In genomic region chr20:36454664-36455427, GRCh38 we compare ENCODE assay signal across 10 cellular contexts.
A peak's percentile ranks its signal among the peaks of the same experiment; 100 is the strongest.
DNase-seq lines count a peak whose midpoint lies in the region; ATAC-seq and TF ChIP-seq lines count a peak whose summit lies in the region.
"Had no signal": no experiment of that assay in that cellular context is flagged by ENCODE, and none has a peak within 500 bp of the region (broad histone marks: within the 10 kb centered on the region; RNA-seq: fewer than 3 reads in every experiment).

No MANE protein-coding gene starts in this region.

- peaks cover under 1% of the 10 kb centered on the region for H3K9me3 Mint-ChIP-seq in MCF 10A (ENCODE audit: unreplicated experiment)
- peaks cover 1% of the 10 kb centered on the region for H3K9me3 Mint-ChIP-seq in activated CD4-positive, alpha-beta T cell treated with anti-CD3 and anti-CD28 coated beads, Interleukin-2, amount 10 ng/mL, durations not matched to agents 24 days and 14 days
- H3K9me3 Mint-ChIP-seq: natural killer cell treated with Interleukin-12 subunit alpha and Interleukin-12 subunit beta and Interleukin-15 and Interleukin-18, amount 100 ng/mL, for 72 hours had no signal

- peak overlapping the region; percentile 42 for H2AFZ ChIP-seq in neural cell (ENCODE audit: low read depth, low read length)

- no peak overlapping the region for H3K27ac Mint-ChIP-seq in MCF 10A (ENCODE audit: low read depth, unreplicated experiment)
- H3K27ac Mint-ChIP-seq in activated CD4-positive, alpha-beta T cell treated with anti-CD3 and anti-CD28 coated beads, Interleukin-2, amount 10 ng/mL, durations not matched to agents 24 days and 14 days, result no peak overlapping the region
- H3K27ac Mint-ChIP-seq: activated CD8-positive, alpha-beta T cell treated with anti-CD3 and anti-CD28 coated beads, Interleukin-2, amount 10 ng/mL, durations not matched to agents 7 days and 5 days had no signal

- CTCF ChIA-PET in MCF 10A (lab: Yijun Ruan, JAX), result interaction anchor here (0.6 to 1.2 kb wide), 3 partner anchors 15 to 248 kb away, joined by 3 to 4 read pairs (median 3); no protein-coding TSS in a partner anchor

- H3K27ac ChIP-seq in neural cell (ENCODE audit: low read length) (peak overlapping the region; percentile 44), WERI-Rb-1 (no peak overlapping the region)

- peak overlapping the region; percentile 59 for H3K9ac ChIP-seq in neural cell (ENCODE audit: low read length)

- peak; percentile 88 for ATAC-seq in Right ventricle myocardium superior (ENCODE audit: poor library complexity)
- no peak for ATAC-seq in HG03439 (IDR thresholded peaks at IDR 0.05; ENCODE audit: unreplicated experiment)
- ATAC-seq: activated CD8-positive, alpha-beta T cell treated with anti-CD3 and anti-CD28 coated beads, Interleukin-2, amount 10 ng/mL, durations not matched to agents 7 days and 5 days had no signal

- no peaks in the 10 kb centered on the region for H3K27me3 ChIP-seq in neural cell (ENCODE audit: insufficient read depth, low read depth, low read length)
- H3K27me3 ChIP-seq in WERI-Rb-1 (ENCODE audit: insufficient read depth, low read depth, severe bottlenecking), result no peaks in the 10 kb centered on the region

- H4K20me1 ChIP-seq in neural cell (ENCODE audit: insufficient read depth), result no peaks in the 10 kb centered on the region

- H3K9me3 ChIP-seq in neural cell (ENCODE audit: low read length) (no peaks in the 10 kb centered on the region), WERI-Rb-1 (ENCODE audit: severe bottlenecking) (peaks cover 2% of the 10 kb centered on the region)

- no peak overlapping the region for H3K4me2 ChIP-seq in neural cell (ENCODE audit: low read length)

- no peak for TF ChIP-seq CTCF in MCF 10A (IDR thresholded peaks at IDR 0.05; ENCODE audit: unreplicated experiment)
- TF ChIP-seq CTCF in neural cell (IDR thresholded peaks at IDR 0.05; ENCODE audit: poor library complexity, severe bottlenecking), result no peak
- TF ChIP-seq CTCF in WERI-Rb-1 (IDR thresholded peaks at IDR 0.05; ENCODE audit: low read depth, low read length), result no peak

- no TSS peak for BruUV-seq in MCF 10A (replicated peaks; lab: Mats Ljungman, UMichigan)

- POLR2A ChIA-PET in MCF 10A (lab: Yijun Ruan, JAX), result no interaction called here

- no peak overlapping the region for H3K4me3 Mint-ChIP-seq in MCF 10A (ENCODE audit: unreplicated experiment)
- H3K4me3 Mint-ChIP-seq in activated CD4-positive, alpha-beta T cell treated with anti-CD3 and anti-CD28 coated beads, Interleukin-2, amount 10 ng/mL, durations not matched to agents 24 days and 14 days, result no peak overlapping the region
- H3K4me3 Mint-ChIP-seq: activated CD8-positive, alpha-beta T cell treated with anti-CD3 and anti-CD28 coated beads, Interleukin-2, amount 10 ng/mL, durations not matched to agents 7 days and 5 days; natural killer cell treated with Interleukin-12 subunit alpha and Interleukin-12 subunit beta and Interleukin-15 and Interleukin-18, amount 100 ng/mL, for 72 hours had no signal

- DNase-seq in T47D (ENCODE audit: low read depth in 1 of 2, low spot score in 1 of 2) (peak; percentile 55 to 88), MCF 10A (ENCODE audit: unreplicated experiment) (no peak), Right ventricle myocardium superior (no peak), WERI-Rb-1 (no peak), dedifferentiated amniotic fluid mesenchymal stem cell (ENCODE audit: extremely low spot score) (no peak)
- DNase-seq in activated CD4-positive, alpha-beta T cell treated with anti-CD3 and anti-CD28 coated beads, Interleukin-2, amount 10 ng/mL, durations not matched to agents 24 days and 14 days, result no peak
- DNase-seq: activated CD8-positive, alpha-beta T cell treated with anti-CD3 and anti-CD28 coated beads, Interleukin-2, amount 10 ng/mL, durations not matched to agents 7 days and 5 days had no signal

- H3K36me3 Mint-ChIP-seq in MCF 10A (ENCODE audit: insufficient read depth, unreplicated experiment), result no peaks in the 10 kb centered on the region
- H3K36me3 Mint-ChIP-seq in activated CD4-positive, alpha-beta T cell treated with anti-CD3 and anti-CD28 coated beads, Interleukin-2, amount 10 ng/mL, durations not matched to agents 24 days and 14 days (ENCODE audit: low read depth), result no peaks in the 10 kb centered on the region
- H3K36me3 Mint-ChIP-seq: natural killer cell treated with Interleukin-12 subunit alpha and Interleukin-12 subunit beta and Interleukin-15 and Interleukin-18, amount 100 ng/mL, for 72 hours had no signal

- no peak for TF ChIP-seq EP300 in neural cell (conservative IDR thresholded peaks at IDR 0.05; ENCODE audit: poor library complexity, severe bottlenecking)

- intact Hi-C loops in MCF 10A (cut with micrococcal nuclease), result no loop called here
- intact Hi-C loops in Right ventricle myocardium superior (cut with DNase I), result no loop called here
- intact Hi-C loops in activated CD4-positive, alpha-beta T cell treated with anti-CD3 and anti-CD28 coated beads, Interleukin-2, amount 10 ng/mL, durations not matched to agents 24 days and 14 days (cut with micrococcal nuclease), result no loop called here

- H3F3A ChIP-seq in neural cell (ENCODE audit: insufficient read depth, low read length, poor library complexity, severe bottlenecking), result no peaks in the 10 kb centered on the region

- H3K36me3 ChIP-seq in neural cell (ENCODE audit: insufficient read depth, low read length), result no peaks in the 10 kb centered on the region
- no peaks in the 10 kb centered on the region for H3K36me3 ChIP-seq in WERI-Rb-1

- TF ChIP-seq RAD21 in neural cell (conservative IDR thresholded peaks at IDR 0.05), result no peak

- no peaks in the 10 kb centered on the region for H3K79me2 ChIP-seq in neural cell (replicated peaks; ENCODE audit: insufficient read depth, low read length)

- peaks cover 31% of the 10 kb centered on the region for H3K27me3 Mint-ChIP-seq in MCF 10A (ENCODE audit: insufficient read depth, unreplicated experiment)
- H3K27me3 Mint-ChIP-seq in activated CD4-positive, alpha-beta T cell treated with anti-CD3 and anti-CD28 coated beads, Interleukin-2, amount 10 ng/mL, durations not matched to agents 24 days and 14 days, result peaks cover 13% of the 10 kb centered on the region
- H3K27me3 Mint-ChIP-seq: natural killer cell treated with Interleukin-12 subunit alpha and Interleukin-12 subunit beta and Interleukin-15 and Interleukin-18, amount 100 ng/mL, for 72 hours had no signal

- in situ Hi-C loops in T47D (cut with HindIII; ENCODE audit: low pct_unique_long_range_greater_than_20kb, low sequenced_read_pairs), result no loop called here

- no peaks in the 10 kb centered on the region for H3K4me1 Mint-ChIP-seq in MCF 10A (ENCODE audit: insufficient read depth, unreplicated experiment)
- H3K4me1 Mint-ChIP-seq in activated CD4-positive, alpha-beta T cell treated with anti-CD3 and anti-CD28 coated beads, Interleukin-2, amount 10 ng/mL, durations not matched to agents 24 days and 14 days, result no peaks in the 10 kb centered on the region

- no peaks in the 10 kb centered on the region for H3K9me2 ChIP-seq in neural cell (ENCODE audit: insufficient read depth, low read length)

- H3K4me3 ChIP-seq in neural cell (ENCODE audit: low read length), result peak overlapping the region; percentile 33
- H3K4me3 ChIP-seq in WERI-Rb-1 (ENCODE audit: low read depth, low read length), result no peak overlapping the region

TF ChIP-seq in neural cell, 6 proteins besides CTCF, POLR2A, EP300 and RAD21:
- no peak for TF ChIP-seq TAF1 (IDR thresholded peaks at IDR 0.05; ENCODE audit: low read depth)
- no peak for TF ChIP-seq MXI1 (conservative IDR thresholded peaks at IDR 0.05; ENCODE audit: poor library complexity, severe bottlenecking)
- no peak for TF ChIP-seq POLR2AphosphoS5 (IDR thresholded peaks at IDR 0.05)
- TF ChIP-seq SMC3 (conservative IDR thresholded peaks at IDR 0.05; ENCODE audit: poor library complexity), result no peak
- no peak for TF ChIP-seq EZH2 (IDR thresholded peaks at IDR 0.05; ENCODE audit: borderline replicate concordance, insufficient read depth, low read length, poor library complexity, severe bottlenecking)
- TF ChIP-seq, protein P1, sequence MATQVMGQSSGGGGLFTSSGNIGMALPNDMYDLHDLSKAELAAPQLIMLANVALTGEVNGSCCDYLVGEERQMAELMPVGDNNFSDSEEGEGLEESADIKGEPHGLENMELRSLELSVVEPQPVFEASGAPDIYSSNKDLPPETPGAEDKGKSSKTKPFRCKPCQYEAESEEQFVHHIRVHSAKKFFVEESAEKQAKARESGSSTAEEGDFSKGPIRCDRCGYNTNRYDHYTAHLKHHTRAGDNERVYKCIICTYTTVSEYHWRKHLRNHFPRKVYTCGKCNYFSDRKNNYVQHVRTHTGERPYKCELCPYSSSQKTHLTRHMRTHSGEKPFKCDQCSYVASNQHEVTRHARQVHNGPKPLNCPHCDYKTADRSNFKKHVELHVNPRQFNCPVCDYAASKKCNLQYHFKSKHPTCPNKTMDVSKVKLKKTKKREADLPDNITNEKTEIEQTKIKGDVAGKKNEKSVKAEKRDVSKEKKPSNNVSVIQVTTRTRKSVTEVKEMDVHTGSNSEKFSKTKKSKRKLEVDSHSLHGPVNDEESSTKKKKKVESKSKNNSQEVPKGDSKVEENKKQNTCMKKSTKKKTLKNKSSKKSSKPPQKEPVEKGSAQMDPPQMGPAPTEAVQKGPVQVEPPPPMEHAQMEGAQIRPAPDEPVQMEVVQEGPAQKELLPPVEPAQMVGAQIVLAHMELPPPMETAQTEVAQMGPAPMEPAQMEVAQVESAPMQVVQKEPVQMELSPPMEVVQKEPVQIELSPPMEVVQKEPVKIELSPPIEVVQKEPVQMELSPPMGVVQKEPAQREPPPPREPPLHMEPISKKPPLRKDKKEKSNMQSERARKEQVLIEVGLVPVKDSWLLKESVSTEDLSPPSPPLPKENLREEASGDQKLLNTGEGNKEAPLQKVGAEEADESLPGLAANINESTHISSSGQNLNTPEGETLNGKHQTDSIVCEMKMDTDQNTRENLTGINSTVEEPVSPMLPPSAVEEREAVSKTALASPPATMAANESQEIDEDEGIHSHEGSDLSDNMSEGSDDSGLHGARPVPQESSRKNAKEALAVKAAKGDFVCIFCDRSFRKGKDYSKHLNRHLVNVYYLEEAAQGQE (IDR thresholded peaks at IDR 0.05; ENCODE audit: borderline replicate concordance), result no peak

Comparison
In these comparisons a context has a peak if more than half of its experiments do, and no peak if none do; other contexts are left out.
1. DNase-seq: peak in T47D (2 of 2); none in MCF 10A (single experiment), Right ventricle myocardium superior (single experiment), WERI-Rb-1 (single experiment), activated CD4-positive, alpha-beta T cell treated with anti-CD3 and anti-CD28 coated beads, Interleukin-2, amount 10 ng/mL, durations not matched to agents 24 days and 14 days (single experiment) and dedifferentiated amniotic fluid mesenchymal stem cell (single experiment).